In the genomic region with DNA sequence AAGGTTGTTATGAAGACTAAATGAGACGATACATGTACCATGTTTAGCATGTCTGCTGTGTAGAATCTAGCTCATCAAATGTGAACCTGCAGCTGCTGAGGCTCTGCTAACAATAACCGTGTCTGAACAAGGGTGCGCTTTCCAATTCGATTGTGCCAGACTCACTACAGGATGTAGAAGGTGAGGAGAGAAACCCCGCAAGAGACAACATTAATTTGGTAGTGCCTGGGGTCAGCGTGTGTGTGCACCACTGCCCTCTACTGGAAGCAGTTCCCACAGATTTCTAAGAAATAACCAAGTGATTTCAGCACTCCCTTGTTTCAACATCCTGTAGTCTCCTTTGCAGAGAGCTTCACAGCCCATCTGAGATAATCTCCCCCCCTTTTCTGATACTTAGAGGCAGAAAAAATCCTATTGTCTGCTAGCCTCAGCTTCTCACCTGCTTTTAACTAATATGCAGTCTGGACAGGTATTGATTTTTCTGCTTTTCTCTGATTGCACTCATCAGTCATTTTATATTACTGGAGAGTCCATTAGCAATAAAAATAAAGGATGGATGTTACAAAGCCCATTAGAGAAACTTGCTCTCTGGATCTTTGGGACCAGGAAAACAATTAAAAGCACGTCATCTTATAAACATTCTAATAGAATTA, we compare ENCODE assay signal across 8 cellular contexts.
DNase-seq lines count a peak whose midpoint lies in the region; ATAC-seq and TF ChIP-seq lines count a peak whose summit lies in the region.

No MANE protein-coding gene starts in this region.

- H3K79me2 ChIP-seq in hepatocyte = no peaks in the 10 kb centered on the region

- ATAC-seq in GM21737 (IDR thresholded peaks at IDR 0.05; ENCODE audit: unreplicated experiment) (peak; percentile 53), T-helper 17 cell (peak; percentile 54), GM21526 (IDR thresholded peaks at IDR 0.05; ENCODE audit: low FRiP score, unreplicated experiment) (no peak)

- H3K27me3 ChIP-seq in hepatocyte = peaks cover 7% of the 10 kb centered on the region

- H3K4me1 Mint-ChIP-seq in Calu3 (ENCODE audit: low read depth, unreplicated experiment) (peaks cover 25% of the 10 kb centered on the region), T-helper 17 cell (peaks cover 26% of the 10 kb centered on the region)

- H4K20me1 ChIP-seq in hepatocyte (ENCODE audit: insufficient read depth, poor library complexity, severe bottlenecking) = no peaks in the 10 kb centered on the region

- no peaks in the 10 kb centered on the region for H3K9me3 ChIP-seq in T-helper 17 cell (ENCODE audit: control insufficient read depth, low read length, poor library complexity, severe bottlenecking)
- no peaks in the 10 kb centered on the region for H3K9me3 ChIP-seq in hepatocyte (ENCODE audit: low read depth)

- TF ChIP-seq CTCF in Calu3 (IDR thresholded peaks at IDR 0.05; ENCODE audit: unreplicated experiment) (peak; percentile 56), hepatocyte (IDR thresholded peaks at IDR 0.05; ENCODE audit: poor library complexity) (peak; percentile 80)

- H3K36me3 ChIP-seq in hepatocyte (replicated peaks; ENCODE audit: insufficient read depth, low read depth) = no peaks in the 10 kb centered on the region

- H3K9me2 ChIP-seq in hepatocyte (replicated peaks; ENCODE audit: insufficient read depth) = no peaks in the 10 kb centered on the region

- H3K4me1 ChIP-seq in hepatocyte (ENCODE audit: insufficient read depth) = peaks cover 6% of the 10 kb centered on the region

- H3K27me3 Mint-ChIP-seq in Calu3 (ENCODE audit: unreplicated experiment) (no peaks in the 10 kb centered on the region), T-helper 17 cell (peaks cover 8% of the 10 kb centered on the region)

- DNase-seq in Calu3 = peak; percentile 63
- DNase-seq in NCI-H128 (lab: John Stamatoyannopoulos, UW; ENCODE audit: unreplicated experiment) = peak; percentile 47
- DNase-seq in T-helper 17 cell = peak in 2 of 3 donors; percentile 36 to 55
- peak; percentile 77 for DNase-seq in amniotic epithelial cell (ENCODE audit: low read depth)
- peak; percentile 77 for DNase-seq in hepatocyte (ENCODE audit: low spot score)
- peak; percentile 53 to 70 for DNase-seq in stimulated activated CD4-positive, alpha-beta T cell treated with anti-CD3 and anti-CD28 coated beads, Interleukin-12 subunit alpha, Interleukin-12 subunit beta, amount 100 ng/mL, for 24 hours (ENCODE audit: low read depth in 2 of 2)

- 36% methylated on average over 7 of the region's 7 CpGs for WGBS in hepatocyte (ENCODE audit: low lambda C conversion rate, missing lambda C conversion rate)

- intact Hi-C loops in Calu3 (cut with micrococcal nuclease; ENCODE audit: unreplicated experiment) = loop anchor here (1.0 to 10.0 kb wide), 5 partner anchors 84 to 423 kb away; no protein-coding TSS in a partner anchor

- BruUV-seq in Calu3 (replicated peaks; lab: Mats Ljungman, UMichigan) = no TSS peak

- H3K9me3 Mint-ChIP-seq in Calu3 (ENCODE audit: low read depth, unreplicated experiment) = no peaks in the 10 kb centered on the region

- CTCF ChIA-PET in Calu3 (lab: Charles Lee) = interaction anchor here (0.6 to 1.6 kb wide), 7 partner anchors 10 to 453 kb away, joined by 3 to 8 read pairs (median 5); no protein-coding TSS in a partner anchor

- no peak overlapping the region for H3K4me3 ChIP-seq in hepatocyte

- H3K27ac ChIP-seq in hepatocyte = no peak overlapping the region

- H2AFZ ChIP-seq in hepatocyte = no peak overlapping the region

- H3K27ac Mint-ChIP-seq in Calu3 (ENCODE audit: unreplicated experiment) (no peak overlapping the region), T-helper 17 cell (peak overlapping the region; percentile 69)

- peaks cover 7% of the 10 kb centered on the region for H3K36me3 Mint-ChIP-seq in Calu3 (ENCODE audit: insufficient read depth, unreplicated experiment)
- peaks cover 2% of the 10 kb centered on the region for H3K36me3 Mint-ChIP-seq in T-helper 17 cell (ENCODE audit: low read depth)

- H3K4me3 Mint-ChIP-seq in Calu3 (ENCODE audit: low read depth, unreplicated experiment) = no peak overlapping the region
- H3K4me3 Mint-ChIP-seq in T-helper 17 cell = peak overlapping the region; percentile 47

- H3K4me2 ChIP-seq in hepatocyte = no peak overlapping the region
